In genomic region chr16:11585460-11586374, GRCh38 we compare ENCODE assay signal across 8 cellular contexts. TPM values are rescaled to one million over a fixed set of nuclear protein-coding genes. Genes with fewer than 3 reads are reported as not detected.
DNase-seq lines count a peak whose midpoint lies in the region; ATAC-seq and TF ChIP-seq lines count a peak whose summit lies in the region.

No MANE protein-coding gene starts in this region.

- intact Hi-C loops in activated CD8-positive, alpha-beta T cell treated with anti-CD3 and anti-CD28 coated beads for 36 hours (cut with micrococcal nuclease): loop anchor here (10.0 kb wide), 1 partner anchor 59 kb away; no protein-coding TSS in a partner anchor

- CTCF ChIA-PET in activated CD8-positive, alpha-beta T cell treated with anti-CD3 and anti-CD28 coated beads for 36 hours (lab: Charles Lee): interaction anchor here (0.9 to 1.5 kb wide), 5 partner anchors 10 to 214 kb away, joined by 3 to 9 read pairs (median 4); no protein-coding TSS in a partner anchor

- POLR2A ChIA-PET in activated CD8-positive, alpha-beta T cell treated with anti-CD3 and anti-CD28 coated beads for 36 hours (lab: Charles Lee): interaction anchor here (0.8 to 3.2 kb wide), 5 partner anchors 11 to 84 kb away, joined by 3 to 20 read pairs (median 4); no protein-coding TSS in a partner anchor

- H3K36me3 ChIP-seq in DOHH2 (ENCODE audit: control insufficient read depth, low read length) (peaks cover 18% of the 10 kb centered on the region), osteoblast (ENCODE audit: insufficient read depth, low read length) (no peaks in the 10 kb centered on the region)

- H3K27me3 ChIP-seq in DOHH2 (ENCODE audit: control insufficient read depth, low read length): 0 out of 2 replicates have a peak, but pooled peaks cover 2% of the 10 kb centered on the region
- no peaks in the 10 kb centered on the region for H3K27me3 ChIP-seq in osteoblast (ENCODE audit: insufficient read depth, low read length)

- H3K9me3 Mint-ChIP-seq in activated CD8-positive, alpha-beta T cell treated with anti-CD3 and anti-CD28 coated beads for 36 hours: no peaks in the 10 kb centered on the region

- peaks cover 24% of the 10 kb centered on the region for H4K20me1 ChIP-seq in DOHH2 (ENCODE audit: control insufficient read depth, insufficient read depth, low read depth, low read length)
- H4K20me1 ChIP-seq in osteoblast (ENCODE audit: insufficient read depth, low read length): peaks cover 28% of the 10 kb centered on the region

- H3K9me3 ChIP-seq in DOHH2 (ENCODE audit: control insufficient read depth, insufficient read depth, low read length) (no peaks in the 10 kb centered on the region), osteoblast (ENCODE audit: low read depth, low read length) (peaks cover 2% of the 10 kb centered on the region)

- H3K4me3 ChIP-seq in DOHH2 (ENCODE audit: low read length): peak overlapping the region; percentile 78
- peak overlapping the region; percentile 77 for H3K4me3 ChIP-seq in osteoblast (ENCODE audit: insufficient read depth, low read length)

- peak overlapping the region; percentile 93 for H3K4me2 ChIP-seq in DOHH2 (ENCODE audit: low read length)
- H3K4me2 ChIP-seq in osteoblast (ENCODE audit: insufficient read depth, low read length): peak overlapping the region; percentile 87

- peaks cover 41% of the 10 kb centered on the region for H3K4me1 Mint-ChIP-seq in activated CD8-positive, alpha-beta T cell treated with anti-CD3 and anti-CD28 coated beads for 36 hours (ENCODE audit: low read depth)

- H3K4me1 ChIP-seq in DOHH2 (ENCODE audit: control insufficient read depth, low read length): peaks cover 65% of the 10 kb centered on the region
- peaks cover 30% of the 10 kb centered on the region for H3K4me1 ChIP-seq in osteoblast (ENCODE audit: insufficient read depth, low read length)

- H3K27ac ChIP-seq in DOHH2 (ENCODE audit: low read depth, low read length): peak overlapping the region; percentile 65
- peak overlapping the region; percentile 67 for H3K27ac ChIP-seq in osteoblast (ENCODE audit: low read depth, low read length)

- peak overlapping the region; percentile 86 for H3K4me3 Mint-ChIP-seq in activated CD8-positive, alpha-beta T cell treated with anti-CD3 and anti-CD28 coated beads for 36 hours

- peaks cover 32% of the 10 kb centered on the region for H3F3A ChIP-seq in DOHH2 (ENCODE audit: control insufficient read depth, insufficient read depth)

- H2AFZ ChIP-seq in osteoblast (ENCODE audit: low read length): peak overlapping the region; percentile 48

- H3K27ac Mint-ChIP-seq in activated CD8-positive, alpha-beta T cell treated with anti-CD3 and anti-CD28 coated beads for 36 hours: peak overlapping the region; percentile 96

- TF ChIP-seq CTCF in DOHH2 (IDR thresholded peaks at IDR 0.05; ENCODE audit: low read depth, low read length, poor library complexity, severe bottlenecking) (no peak), osteoblast (IDR thresholded peaks at IDR 0.05; ENCODE audit: extremely low read depth, low read depth, low read length) (no peak)
- TF ChIP-seq CTCF in activated CD8-positive, alpha-beta T cell treated with anti-CD3 and anti-CD28 coated beads for 36 hours (IDR thresholded peaks at IDR 0.05): no peak

- no peaks in the 10 kb centered on the region for H3K9me2 ChIP-seq in DOHH2 (replicated peaks; ENCODE audit: control insufficient read depth, low read length)

- peak; percentile 43 for DNase-seq in activated CD8-positive, alpha-beta T cell treated with anti-CD3 and anti-CD28 coated beads for 36 hours
- DNase-seq in fibroblast of peridontal ligament (ENCODE audit: extremely low read depth) (peak; percentile 29), osteoblast (ENCODE audit: insufficient read length, low spot score, missing footprints) (peak; percentile 84), NCI-H345 (lab: John Stamatoyannopoulos, UW) (no peak), cortex of kidney (lab: John Stamatoyannopoulos, UW) (no peak)

- ATAC-seq in HG03064 (IDR thresholded peaks at IDR 0.05; ENCODE audit: low read depth, unreplicated experiment) (peak; percentile 17), GM18511 (IDR thresholded peaks at IDR 0.05; ENCODE audit: unreplicated experiment) (no peak)
- peak; percentile 10 for ATAC-seq in activated CD8-positive, alpha-beta T cell treated with anti-CD3 and anti-CD28 coated beads for 36 hours

- peaks cover 59% of the 10 kb centered on the region for H3K79me2 ChIP-seq in DOHH2 (ENCODE audit: control insufficient read depth, low read length)
- peaks cover 53% of the 10 kb centered on the region for H3K79me2 ChIP-seq in osteoblast (ENCODE audit: insufficient read depth, low read length)

- H3K36me3 Mint-ChIP-seq in activated CD8-positive, alpha-beta T cell treated with anti-CD3 and anti-CD28 coated beads for 36 hours (ENCODE audit: low read depth): peaks cover 29% of the 10 kb centered on the region

- no peaks in the 10 kb centered on the region for H3K27me3 Mint-ChIP-seq in activated CD8-positive, alpha-beta T cell treated with anti-CD3 and anti-CD28 coated beads for 36 hours

RNA-seq across cellular contexts. Expression of gene LITAF, which starts 1.0 kb away (rescaled TPM):
- 100 to 1,000 TPM; 108 to 110 TPM for total RNA-seq in activated CD8-positive, alpha-beta T cell treated with anti-CD3 and anti-CD28 coated beads for 36 hours
- 33.3 and 38.6 TPM in 2 replicates for total RNA-seq in osteoblast

Comparison
In these comparisons a context has a peak if more than half of its experiments do, and no peak if none do; other contexts are left out.
1. DNase-seq: peak in activated CD8-positive, alpha-beta T cell treated with anti-CD3 and anti-CD28 coated beads for 36 hours (single experiment), fibroblast of peridontal ligament (single experiment) and osteoblast (single experiment); none in NCI-H345 (single experiment) and cortex of kidney (single experiment).